ENCODE assay signal across 8 cellular contexts in genomic region chr13:110915057-110915873, GRCh38. TPM values are rescaled to one million over a fixed set of nuclear protein-coding genes. Genes with fewer than 3 reads are reported as not detected.
DNase-seq lines count a peak whose midpoint lies in the region; FAIRE-seq and TF ChIP-seq lines count a peak whose summit lies in the region.

TSS of gene ANKRD10 (minus strand) at chr13:110915069. CDS start at chr13:110914934, 135 bp downstream.

- H3K27me3 ChIP-seq in neutrophil: peaks cover 6% of the 10 kb centered on the region

- in situ Hi-C loops in SK-MEL-5 (cut with HindIII; ENCODE audit: low pct_unique_long_range_greater_than_20kb, low sequenced_read_pairs): no loop called here

- DNase-seq in GM04504 (ENCODE audit: low read depth): peak; percentile 97
- peak; percentile 97 for DNase-seq in HFF-Myc (ENCODE audit: extremely low read depth, low read depth)
- DNase-seq in MV-4-11 (lab: John Stamatoyannopoulos, UW): peak; percentile 97
- peak; percentile 99 for DNase-seq in SK-MEL-5 (ENCODE audit: low read depth, low spot score)
- DNase-seq in activated naive CD4-positive, alpha-beta T cell treated with Interleukin-2 at 50 U/mL for 16 hours: peak; percentile 97
- DNase-seq in frontal cortex (ENCODE audit: low spot score in 2 of 2): peak; percentile 98
- DNase-seq in substantia nigra (lab: John Stamatoyannopoulos, UW): peak; percentile 94 to 100 (median 98)

- no peaks in the 10 kb centered on the region for H3K9me3 ChIP-seq in neutrophil

- TF ChIP-seq CTCF in HFF-Myc (IDR thresholded peaks at IDR 0.05; ENCODE audit: low read depth, low read length, missing control alignments): peak; percentile 67
- peak; percentile 100 for TF ChIP-seq CTCF in neutrophil (IDR thresholded peaks at IDR 0.05)

- H3K4me1 ChIP-seq in neutrophil (ENCODE audit: control insufficient read depth in 1 of 2, insufficient read depth in 1 of 2, low read depth in 1 of 2, low read length in 1 of 2): peaks cover 35% of the 10 kb centered on the region in 2 experiments

- peak within 1 kb of the TSS; percentile 94 for H3K27ac ChIP-seq in neutrophil
- H3K27ac ChIP-seq in substantia nigra (ENCODE audit: low read depth, low read length, poor library complexity, severe bottlenecking): peak within 1 kb of the TSS; percentile 99

- H3K4me3 ChIP-seq in HFF-Myc (replicated peaks; ENCODE audit: low read depth, low read length) (peak within 1 kb of the TSS; percentile 81), neutrophil (ENCODE audit: low read depth in 1 of 2, low read length in 1 of 2) (peak within 1 kb of the TSS; percentile 92 to 94)

- H3K36me3 ChIP-seq in neutrophil: no peaks in the 10 kb centered on the region

- FAIRE-seq in frontal cortex (lab: Jason Lieb, UNC): no peak

RNA-seq across cellular contexts. Expression of gene ANKRD10, which starts in this region (rescaled TPM):
- total RNA-seq in SK-MEL-5 (2014; rRNA removed; shearing (Covaris generic)): 71.0 and 71.1 TPM in 2 replicates
- polyA plus RNA-seq in SK-MEL-5 (2015; cell fraction: cytosol; rRNA removed): 20.2 and 27.0 TPM in 2 replicates
- polyA plus RNA-seq in SK-MEL-5 (2015; cell fraction: nucleus; rRNA removed): 691 and 843 TPM in 2 replicates
- 118 TPM for total RNA-seq in frontal cortex

Comparison
In these comparisons a context has a peak if more than half of its experiments do, and no peak if none do; other contexts are left out.
1. Peak in every context shown above with its lines: DNase-seq, H3K4me3 ChIP-seq and H3K27ac ChIP-seq.